Comparison of ENCODE assay signal across 1 cellular context in the genomic region with DNA sequence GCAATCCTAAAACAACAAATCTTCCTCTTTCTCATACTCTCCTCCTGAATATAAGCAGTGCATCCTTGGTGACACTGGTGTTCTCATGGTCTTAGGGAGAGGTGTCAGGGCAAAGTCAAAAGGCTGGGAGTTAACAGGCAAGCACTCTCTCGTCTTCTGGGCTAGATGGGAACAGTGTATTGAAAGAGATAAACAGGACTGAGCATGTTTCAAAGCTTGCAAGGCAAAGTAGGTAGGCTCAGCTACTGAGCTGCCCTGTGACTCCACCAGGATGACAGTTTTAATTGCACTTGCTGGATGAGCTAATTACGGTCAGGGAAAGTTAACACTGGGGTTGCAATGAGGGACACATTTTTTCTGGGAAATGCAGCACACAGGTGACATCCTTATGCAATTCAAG.
TF ChIP-seq lines count a peak whose summit lies in the region.

No MANE protein-coding gene starts in this region.

TF ChIP-seq in GM23338, 12 proteins besides CTCF, POLR2A, EP300 and RAD21 (continued from another document):
- TF ChIP-seq ETS1 (IDR thresholded peaks at IDR 0.05), result no peak
- TF ChIP-seq ZNF462 (CRISPR knock-in tag; IDR thresholded peaks at IDR 0.05), result no peak
- TF ChIP-seq NANOG (IDR thresholded peaks at IDR 0.05; ENCODE audit: borderline replicate concordance), result no peak
- TF ChIP-seq ZNF331 (CRISPR knock-in tag; IDR thresholded peaks at IDR 0.05; ENCODE audit: low read depth), result no peak
- TF ChIP-seq JUNB (IDR thresholded peaks at IDR 0.05; ENCODE audit: unreplicated experiment), result no peak
- no peak for TF ChIP-seq ZNF114 (CRISPR knock-in tag; IDR thresholded peaks at IDR 0.05)
- TF ChIP-seq CREB1 (CRISPR knock-in tag; IDR thresholded peaks at IDR 0.05; ENCODE audit: low read depth), result no peak
- no peak for TF ChIP-seq POLR2AphosphoS5 (IDR thresholded peaks at IDR 0.05; ENCODE audit: low read depth)
- no peak for TF ChIP-seq STAT1 (IDR thresholded peaks at IDR 0.05; ENCODE audit: unreplicated experiment)
